Comparison of ENCODE assay signal across 21 cellular contexts in genomic region chr2:43465234-43465633, GRCh38.
DNase-seq lines count a peak whose midpoint lies in the region; ATAC-seq, FAIRE-seq and TF ChIP-seq lines count a peak whose summit lies in the region.
"Had no signal": no experiment of that assay in that cellular context is flagged by ENCODE, and none has a peak within 500 bp of the region (broad histone marks: within the 10 kb centered on the region; RNA-seq: fewer than 3 reads in every experiment).

No MANE protein-coding gene starts in this region.

- intact Hi-C loops in breast epithelium (cut with DNase I; ENCODE audit: low total_unique reads) (no loop called here), thyroid gland (cut with DNase I) (no loop called here)

- no peak overlapping the region for H3K4me3 Mint-ChIP-seq in nephron progenitor cell
- H3K4me3 Mint-ChIP-seq: CD8-positive, alpha-beta memory T cell; endodermal cell; stimulated activated naive CD8-positive, alpha-beta T cell treated with anti-CD3 and anti-CD28 coated beads, Interleukin-15, Interleukin-2, amounts not matched to agents 100 ng/mL and 50 ng/mL, for 24 hours had no signal

- no peak for TF ChIP-seq POLR2A in breast epithelium (IDR thresholded peaks at IDR 0.05)
- peak in 1 of 2 donors; percentile 21 for TF ChIP-seq POLR2A in thyroid gland (IDR thresholded peaks at IDR 0.05)

- TF ChIP-seq CTCF in breast epithelium (IDR thresholded peaks at IDR 0.05) (no peak), nephron progenitor cell (IDR thresholded peaks at IDR 0.05) (no peak), thyroid gland (IDR thresholded peaks at IDR 0.05) (no peak)

- H3K27ac Mint-ChIP-seq in nephron progenitor cell = peak overlapping the region; percentile 26
- H3K27ac Mint-ChIP-seq: endodermal cell; stimulated activated naive CD8-positive, alpha-beta T cell treated with anti-CD3 and anti-CD28 coated beads, Interleukin-15, Interleukin-2, amounts not matched to agents 100 ng/mL and 50 ng/mL, for 24 hours had no signal

- H3K27ac ChIP-seq in breast epithelium = peak overlapping the region; percentile 60 to 67
- peak overlapping the region; percentile 78 to 88 (median 80) for H3K27ac ChIP-seq in thyroid gland
- H3K27ac ChIP-seq: KMS-11, parathyroid adenoma had no signal

- no peaks in the 10 kb centered on the region for H3K9me3 Mint-ChIP-seq in nephron progenitor cell
- H3K9me3 Mint-ChIP-seq: CD8-positive, alpha-beta memory T cell; endodermal cell; naive B cell; stimulated activated naive CD8-positive, alpha-beta T cell treated with anti-CD3 and anti-CD28 coated beads, Interleukin-15, Interleukin-2, amounts not matched to agents 100 ng/mL and 50 ng/mL, for 24 hours had no signal

- no peaks in the 10 kb centered on the region for H3K9me3 ChIP-seq in breast epithelium
- no peaks in the 10 kb centered on the region for H3K9me3 ChIP-seq in thyroid gland

- H3K4me1 Mint-ChIP-seq in nephron progenitor cell = peaks cover 60% of the 10 kb centered on the region

- H3K27me3 Mint-ChIP-seq in nephron progenitor cell (ENCODE audit: low read depth, poor library complexity) = no peaks in the 10 kb centered on the region
- H3K27me3 Mint-ChIP-seq: CD8-positive, alpha-beta memory T cell; naive B cell; stimulated activated naive CD8-positive, alpha-beta T cell treated with anti-CD3 and anti-CD28 coated beads, Interleukin-15, Interleukin-2, amounts not matched to agents 100 ng/mL and 50 ng/mL, for 24 hours had no signal

- DNase-seq in GM19239 (ENCODE audit: insufficient read length, low spot score) (no peak), breast epithelium (ENCODE audit: low spot score in 2 of 2) (no peak), nephron progenitor cell (no peak), thyroid gland (peak; percentile 69 to 78), NCI-H1092 (lab: John Stamatoyannopoulos, UW) (no peak), EL (no peak), DMS114 treated with DMSO at 0.1 percent for 48 hours (lab: John Stamatoyannopoulos, UW; ENCODE audit: unreplicated experiment) (no peak)
- DNase-seq: amniotic stem cell; CD8-positive, alpha-beta memory T cell; endodermal cell; head of caudate nucleus; naive B cell; NCI-H524 treated with DMSO at 0.1 percent for 48 hours; stimulated activated CD4-positive, alpha-beta T cell treated with anti-CD3 and anti-CD28 coated beads, Interleukin-2, amount 100 ng/mL, for 48 hours; T-helper 1 cell had no signal

- H3K36me3 Mint-ChIP-seq in nephron progenitor cell (ENCODE audit: low read depth) = peaks cover 10% of the 10 kb centered on the region

- FAIRE-seq in GM19239 (lab: Jason Lieb, UNC) = peak; percentile 31

- H3K4me3 ChIP-seq in breast epithelium (no peak overlapping the region), thyroid gland (replicated peaks in 1 of 3) (no peak overlapping the region)
- H3K4me3 ChIP-seq: lung, skin epidermis had no signal

- H3K27me3 ChIP-seq in breast epithelium = no peaks in the 10 kb centered on the region
- H3K27me3 ChIP-seq in thyroid gland = no peaks in the 10 kb centered on the region

- no peak for ATAC-seq in GM18858 (IDR thresholded peaks at IDR 0.05; ENCODE audit: unreplicated experiment)

- H3K36me3 ChIP-seq in breast epithelium = no peaks in the 10 kb centered on the region
- H3K36me3 ChIP-seq in thyroid gland = no peaks in the 10 kb centered on the region

- peaks cover 2 to 34% of the 10 kb centered on the region in 2 donors for H3K4me1 ChIP-seq in breast epithelium
- peaks cover 72 to 75% of the 10 kb centered on the region in 2 donors for H3K4me1 ChIP-seq in thyroid gland

- WGBS in thyroid gland, 2 donors = 22 to 45% methylated on average over 2 of the region's 2 CpGs

Comparison
In these comparisons a context has a peak if more than half of its experiments do, and no peak if none do; other contexts are left out.
1. DNase-seq: peak in thyroid gland (2 of 2); none in GM19239 (single experiment), breast epithelium (0 of 2), nephron progenitor cell (single experiment), NCI-H1092 (single experiment), EL (single experiment) and DMS114 treated with DMSO at 0.1 percent for 48 hours (single experiment).